In genomic region chr3:52220380-52221026, GRCh38 we compare ENCODE assay signal across 1 cellular context.
TF ChIP-seq lines count a peak whose summit lies in the region.

No MANE protein-coding gene starts in this region.

TF ChIP-seq in H1, 55 proteins besides CTCF, POLR2A, EP300 and RAD21:
- TF ChIP-seq CEBPB (IDR thresholded peaks at IDR 0.05; ENCODE audit: low read depth, low read length) (no peak), GABPA (IDR thresholded peaks at IDR 0.05; ENCODE audit: borderline replicate concordance, insufficient read depth, low read length) (peak; percentile 66; the same call in 1 of the 2 replicates), YY1 (IDR thresholded peaks at IDR 0.05; ENCODE audit: low read depth, low read length) (peak; percentile 50; the same call in 1 of the 2 replicates), CREB1 (IDR thresholded peaks at IDR 0.05) (0 out of 2 replicates have a peak, but pooled peaks have one; percentile 34)
